1 cellular context compared by ENCODE assay signal in genomic region chr9:123348317-123348992, GRCh38.
TF ChIP-seq lines count a peak whose summit lies in the region.

No MANE protein-coding gene starts in this region.

TF ChIP-seq in HepG2, 621 proteins besides CTCF, POLR2A, EP300 and RAD21 (continued from another document):
- TF ChIP-seq CENPX (CRISPR knock-in tag; IDR thresholded peaks at IDR 0.05) (no peak), GZF1 (CRISPR knock-in tag; IDR thresholded peaks at IDR 0.05) (no peak), TEAD3 (CRISPR knock-in tag; optimal IDR thresholded peaks at IDR 0.05; ENCODE audit: borderline replicate concordance) (no peak)
